18 cellular contexts compared by ENCODE assay signal in genomic region chr2:99079226-99079625, GRCh38.
DNase-seq lines count a peak whose midpoint lies in the region; FAIRE-seq and TF ChIP-seq lines count a peak whose summit lies in the region.
"Had no signal": no experiment of that assay in that cellular context is flagged by ENCODE, and none has a peak within 500 bp of the region (broad histone marks: within the 10 kb centered on the region; RNA-seq: fewer than 3 reads in every experiment).

No MANE protein-coding gene starts in this region.

- no TSS peak for BruUV-seq in PC-9 (replicated peaks; lab: Mats Ljungman, UMichigan)

- no peak overlapping the region for H3K4me2 ChIP-seq in PC-9
- H3K4me2 ChIP-seq: SK-N-SH had no signal

- TF ChIP-seq CTCF in PC-9 (conservative IDR thresholded peaks at IDR 0.05): no peak

- no peaks in the 10 kb centered on the region for H3K27me3 ChIP-seq in PC-9 (ENCODE audit: insufficient read depth, low read depth)
- H3K27me3 ChIP-seq: BE2C had no signal

- H3K27ac ChIP-seq in PC-9 (no peak overlapping the region), substantia nigra (ENCODE audit: low read depth, low read length, poor library complexity, severe bottlenecking) (no peak overlapping the region)

- POLR2A ChIA-PET in PC-9 (lab: Charles Lee; ENCODE audit: unreplicated experiment): interaction anchor here (0.5 kb wide), 1 partner anchor 371 kb away, joined by 3 read pairs; no protein-coding TSS in a partner anchor

- CTCF ChIA-PET in PC-9 (lab: Charles Lee): no interaction called here

- no peaks in the 10 kb centered on the region for H3K36me3 ChIP-seq in PC-9 (ENCODE audit: low read depth)
- H3K36me3 ChIP-seq: BE2C, HAP-1 had no signal

- intact Hi-C loops in PC-9 (cut with micrococcal nuclease; ENCODE audit: unreplicated experiment): no loop called here

- no peaks in the 10 kb centered on the region for H3F3A ChIP-seq in PC-9 (ENCODE audit: insufficient read depth, low read depth)

- DNase-seq in ELR (ENCODE audit: low read depth) (peak; percentile 2), PC-9 (no peak), dedifferentiated amniotic fluid mesenchymal stem cell (ENCODE audit: extremely low spot score) (peak; percentile 17), renal cortical epithelial cell (ENCODE audit: low read depth) (peak; percentile 59), substantia nigra (lab: John Stamatoyannopoulos, UW) (no peak), NCI-H2171 (lab: John Stamatoyannopoulos, UW) (no peak), GM12892 (ENCODE audit: insufficient read length) (no peak)
- DNase-seq: BE2C; CD4-positive, alpha-beta memory T cell; NCI-H1436 treated with DMSO at 0.1 percent for 48 hours; NCI-H2081; NCI-H345; NCI-H526 treated with DMSO at 0.1 percent for 48 hours; NK-92 treated with Interleukin-12 subunit alpha and Interleukin-12 subunit beta, amount 100 ng/mL, for 24 hours; Right ventricle myocardium superior; SK-N-SH had no signal

- H3K79me2 ChIP-seq in PC-9 (ENCODE audit: low read depth): no peaks in the 10 kb centered on the region

- no peaks in the 10 kb centered on the region for H4K20me1 ChIP-seq in PC-9 (ENCODE audit: insufficient read depth)

- H3K9me2 ChIP-seq in PC-9 (ENCODE audit: insufficient read depth): no peaks in the 10 kb centered on the region
- H3K9me2 ChIP-seq: SK-N-SH had no signal

- TF ChIP-seq POLR2A in GM12892 (IDR thresholded peaks at IDR 0.05; ENCODE audit: low read depth, low read length): no peak

- no peak overlapping the region for H3K4me3 ChIP-seq in PC-9
- H3K4me3 ChIP-seq: HAP-1 had no signal

- H2AFZ ChIP-seq in PC-9: peak overlapping the region; percentile 62

- H3K9me3 ChIP-seq in PC-9 (ENCODE audit: insufficient read depth, low read depth): no peaks in the 10 kb centered on the region
- H3K9me3 ChIP-seq: BE2C, HAP-1, SK-N-SH had no signal

- FAIRE-seq in GM12892 (lab: Jason Lieb, UNC): no peak
- FAIRE-seq: D721Med had no signal

- no peaks in the 10 kb centered on the region for H3K4me1 ChIP-seq in PC-9 (replicated peaks; ENCODE audit: insufficient read depth)
- H3K4me1 ChIP-seq: BE2C, HAP-1 had no signal

Comparison
In these comparisons a context has a peak if more than half of its experiments do, and no peak if none do; other contexts are left out.
1. DNase-seq: peak in ELR (single experiment), dedifferentiated amniotic fluid mesenchymal stem cell (single experiment) and renal cortical epithelial cell (single experiment); none in PC-9 (0 of 2), substantia nigra (0 of 49), NCI-H2171 (single experiment) and GM12892 (single experiment).